In genomic region chr14:28896337-28896736, GRCh38 we compare ENCODE assay signal across 25 cellular contexts.
"Had no signal": no experiment of that assay in that cellular context is flagged by ENCODE, and none has a peak within 500 bp of the region (broad histone marks: within the 10 kb centered on the region; RNA-seq: fewer than 3 reads in every experiment).

No MANE protein-coding gene starts in this region.

- DNase-seq: colonic mucosa; cortex of kidney; effector CD8-positive, alpha-beta T cell; effector memory CD8-positive, alpha-beta T cell; endodermal cell; erythroblast; esophagus squamous epithelium; foreskin fibroblast; foreskin melanocyte; gastrocnemius medialis; glutamatergic neuron; head of caudate nucleus; heart right ventricle; hippocampal formation; left cardiac atrium; left lung; left ventricle myocardium superior; lower lobe of right lung; mesenchymal stem cell; mucosa of descending colon; naive B cell had no signal

- H3K27ac ChIP-seq: colonic mucosa, epithelial cell of prostate, esophagus squamous epithelium, gastrocnemius medialis, heart right ventricle, left lung, lower lobe of right lung had no signal

- H3K4me1 ChIP-seq: colonic mucosa, esophagus squamous epithelium, gastrocnemius medialis, heart right ventricle, left lung, lower lobe of right lung had no signal

- FAIRE-seq: endometrium, islet of Langerhans, keratinocyte had no signal

- H3K27me3 ChIP-seq: colonic mucosa, esophagus squamous epithelium, gastrocnemius medialis, heart right ventricle, left lung had no signal

- H3K4me3 ChIP-seq: colonic mucosa, esophagus squamous epithelium, gastrocnemius medialis, heart right ventricle, left lung, lower lobe of right lung, mucosa of descending colon had no signal

- H3K36me3 ChIP-seq: colonic mucosa, esophagus squamous epithelium, gastrocnemius medialis, heart right ventricle, left lung, lower lobe of right lung had no signal

- H3K9me3 ChIP-seq: colonic mucosa, esophagus squamous epithelium, gastrocnemius medialis, heart right ventricle, left lung, lower lobe of right lung had no signal
